24 cellular contexts compared by ENCODE assay signal in the genomic region with DNA sequence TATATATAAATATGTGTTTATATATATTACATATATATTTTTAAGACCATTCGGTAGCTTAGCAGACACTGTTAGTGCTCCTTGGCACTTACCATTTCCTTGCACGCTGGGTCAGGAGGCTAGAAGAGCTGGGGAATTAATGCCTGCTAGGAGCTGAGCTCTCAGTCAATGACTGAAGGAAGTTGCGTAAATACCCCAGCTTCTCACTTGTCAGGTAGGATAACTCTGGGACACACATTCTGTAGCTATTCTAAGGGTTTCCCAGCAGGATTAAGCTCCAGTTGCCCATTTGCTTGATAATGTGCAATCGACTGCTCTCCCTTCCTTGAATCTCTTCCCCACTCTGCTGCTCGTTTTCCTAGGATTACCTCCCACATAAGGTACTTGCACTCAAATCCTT.
"Had no signal": no experiment of that assay in that cellular context is flagged by ENCODE, and none has a peak within 500 bp of the region (broad histone marks: within the 10 kb centered on the region; RNA-seq: fewer than 3 reads in every experiment).

No MANE protein-coding gene starts in this region.

- H3K79me2 ChIP-seq: hepatocyte had no signal

- ATAC-seq: body of pancreas; left cardiac atrium; natural killer cell treated with Interleukin-12 subunit alpha and Interleukin-12 subunit beta and Interleukin-15 and Interleukin-18, amount 100 ng/mL, for 72 hours had no signal

- H2AFZ ChIP-seq: hepatocyte had no signal

- H3K36me3 Mint-ChIP-seq: natural killer cell treated with Interleukin-12 subunit alpha and Interleukin-12 subunit beta and Interleukin-15 and Interleukin-18, amount 100 ng/mL, for 72 hours; type B pancreatic cell had no signal

- H3K27me3 ChIP-seq: body of pancreas, hepatocyte, neutrophil, ovary, spleen, vagina had no signal

- H3K4me1 ChIP-seq: body of pancreas, esophagus muscularis mucosa, prostate gland had no signal

- H3K27ac Mint-ChIP-seq: activated naive CD4-positive, alpha-beta T cell treated with anti-CD3 and anti-CD28 coated beads, Interleukin-2, amount 50 U/mL, for 24 hours; dendritic cell treated with granulocyte-macrophage colony-stimulating factor and Interleukin-4, amounts not matched to agents 40 ng/mL and 50 ng/mL, for 4 days; natural killer cell treated with Interleukin-12 subunit alpha and Interleukin-12 subunit beta and Interleukin-15 and Interleukin-18, amount 100 ng/mL, for 72 hours; type B pancreatic cell had no signal

- H3K27me3 Mint-ChIP-seq: dendritic cell treated with granulocyte-macrophage colony-stimulating factor and Interleukin-4, amounts not matched to agents 40 ng/mL and 50 ng/mL, for 4 days; type B pancreatic cell had no signal

- H3K4me3 Mint-ChIP-seq: activated naive CD4-positive, alpha-beta T cell treated with anti-CD3 and anti-CD28 coated beads, Interleukin-2, amount 50 U/mL, for 24 hours; dendritic cell treated with granulocyte-macrophage colony-stimulating factor and Interleukin-4, amounts not matched to agents 40 ng/mL and 50 ng/mL, for 4 days; natural killer cell treated with Interleukin-12 subunit alpha and Interleukin-12 subunit beta and Interleukin-15 and Interleukin-18, amount 100 ng/mL, for 72 hours; type B pancreatic cell had no signal

- H3K9me3 ChIP-seq: body of pancreas, esophagus muscularis mucosa, neutrophil, ovary, prostate gland, spleen, thoracic aorta, vagina had no signal

- H3K9me3 Mint-ChIP-seq: activated naive CD4-positive, alpha-beta T cell treated with anti-CD3 and anti-CD28 coated beads, Interleukin-2, amount 50 U/mL, for 24 hours; dendritic cell treated with granulocyte-macrophage colony-stimulating factor and Interleukin-4, amounts not matched to agents 40 ng/mL and 50 ng/mL, for 4 days; natural killer cell treated with Interleukin-12 subunit alpha and Interleukin-12 subunit beta and Interleukin-15 and Interleukin-18, amount 100 ng/mL, for 72 hours; type B pancreatic cell had no signal

- H3K4me2 ChIP-seq: hepatocyte had no signal

- H3K27ac ChIP-seq: body of pancreas, esophagus muscularis mucosa, hepatocyte, neutrophil, ovary, prostate gland, spleen, thoracic aorta, vagina, VCaP had no signal

- DNase-seq: activated CD4-positive, alpha-beta T cell treated with anti-CD3 and anti-CD28 coated beads for 1 hour; activated CD4-positive, alpha-beta T cell treated with anti-CD3 and anti-CD28 coated beads, Interleukin-2, amount 50 U/mL, for 1 hour; activated gamma-delta T cell treated with Interleukin-2 at 50 U/mL for 16 hours; activated T-cell treated with anti-CD3 and anti-CD28 coated beads, Interleukin-2, amount 50 U/mL, for 1 hour; anterior cingulate cortex; body of pancreas; effector CD8-positive, alpha-beta T cell; glutamatergic neuron; left cardiac atrium; ovary; spleen; stimulated activated CD4-positive, alpha-beta T cell treated with anti-CD3 and anti-CD28 coated beads, Interleukin-4, amount 100 ng/mL, for 24 hours; stimulated activated naive CD4-positive, alpha-beta T cell treated with Interleukin-2 at 50 U/mL for 16 hours had no signal
